Comparison of ENCODE assay signal across 15 cellular contexts in genomic region chr5:119393746-119394145, GRCh38. TPM values are rescaled to one million over a fixed set of nuclear protein-coding genes. Genes with fewer than 3 reads are reported as not detected.
DNase-seq lines count a peak whose midpoint lies in the region; FAIRE-seq and TF ChIP-seq lines count a peak whose summit lies in the region.
"Had no signal": no experiment of that assay in that cellular context is flagged by ENCODE, and none has a peak within 500 bp of the region (broad histone marks: within the 10 kb centered on the region; RNA-seq: fewer than 3 reads in every experiment).

No MANE protein-coding gene starts in this region.

- peaks cover 3% of the 10 kb centered on the region for H3K9me3 Mint-ChIP-seq in activated naive CD8-positive, alpha-beta T cell treated with anti-CD3 and anti-CD28 coated beads for 36 hours
- H3K9me3 Mint-ChIP-seq: CD14-positive monocyte had no signal

- H3K4me3 ChIP-seq in ACC112 (ENCODE audit: low read depth, low read length) (0 out of 2 replicates have a peak overlapping the region, but pooled peaks have one; percentile 13), MM.1S (ENCODE audit: low read length) (no peak overlapping the region)
- H3K4me3 ChIP-seq: ovary, tibial nerve had no signal

- H3K4me3 Mint-ChIP-seq in activated naive CD8-positive, alpha-beta T cell treated with anti-CD3 and anti-CD28 coated beads for 36 hours = peak overlapping the region; percentile 63
- H3K4me3 Mint-ChIP-seq: CD14-positive monocyte had no signal

- no peak for TF ChIP-seq POLR2A in H54 (IDR thresholded peaks at IDR 0.05; ENCODE audit: low read depth, low read length)

- peak overlapping the region; percentile 58 for H3K27ac ChIP-seq in ACC112 (ENCODE audit: low read depth, low read length)
- no peak overlapping the region for H3K27ac ChIP-seq in MM.1S (ENCODE audit: low read length)
- H3K27ac ChIP-seq: ovary, tibial nerve had no signal

- H3K79me2 ChIP-seq in ACC112 (ENCODE audit: control insufficient read depth, insufficient read depth, low read length, unreplicated experiment) (no peaks in the 10 kb centered on the region), MM.1S (ENCODE audit: low read length) (peaks cover 65% of the 10 kb centered on the region)

- no peaks in the 10 kb centered on the region for H3K27me3 ChIP-seq in ACC112 (ENCODE audit: insufficient read depth, low read length)
- H3K27me3 ChIP-seq in MM.1S (replicated peaks; ENCODE audit: insufficient read depth, low read length) = no peaks in the 10 kb centered on the region
- H3K27me3 ChIP-seq: ovary, tibial nerve had no signal

- H3K4me1 Mint-ChIP-seq in activated naive CD8-positive, alpha-beta T cell treated with anti-CD3 and anti-CD28 coated beads for 36 hours = peaks cover 82% of the 10 kb centered on the region

- H3K4me1 ChIP-seq in ACC112 (ENCODE audit: control insufficient read depth, insufficient read depth, low read length, unreplicated experiment) = peaks cover 44% of the 10 kb centered on the region
- peaks cover 19% of the 10 kb centered on the region for H3K4me1 ChIP-seq in MM.1S (ENCODE audit: low read length)

- FAIRE-seq in H54 (lab: Jason Lieb, UNC) = peak; percentile 58

- no peak overlapping the region for H3K9ac ChIP-seq in MM.1S (ENCODE audit: low read length)

- H3F3A ChIP-seq in MM.1S (ENCODE audit: insufficient read depth, low read length) = 0 out of 2 replicates have a peak, but pooled peaks cover 4% of the 10 kb centered on the region

- H3K27ac Mint-ChIP-seq in activated naive CD8-positive, alpha-beta T cell treated with anti-CD3 and anti-CD28 coated beads for 36 hours = peak overlapping the region; percentile 95

- DNase-seq in H54 (ENCODE audit: insufficient read length, low spot score) (no peak), iris pigment epithelial cell (ENCODE audit: low read depth) (peak; percentile 80), AG08396 (ENCODE audit: low spot score) (no peak), MM.1S (no peak), DMS153 treated with DMSO at 0.1 percent for 48 hours (lab: John Stamatoyannopoulos, UW; ENCODE audit: unreplicated experiment) (no peak), mesenteric fat pad (ENCODE audit: low spot score) (no peak)
- no peak for DNase-seq in activated naive CD8-positive, alpha-beta T cell treated with anti-CD3 and anti-CD28 coated beads for 36 hours
- DNase-seq: activated CD8-positive, alpha-beta memory T cell treated with anti-CD3 and anti-CD28 coated beads for 24 hours; caudate nucleus; left cardiac atrium; NCI-H510A treated with DMSO at 0.1 percent for 48 hours; ovary had no signal

- H3K4me2 ChIP-seq in MM.1S (ENCODE audit: low read depth, low read length) = no peak overlapping the region

- no peak for TF ChIP-seq CTCF in MM.1S (IDR thresholded peaks at IDR 0.05; ENCODE audit: low read length)

- H3K36me3 ChIP-seq in ACC112 (ENCODE audit: insufficient read depth, low read length) (0 out of 2 replicates have a peak, but pooled peaks cover 5% of the 10 kb centered on the region), MM.1S (replicated peaks; ENCODE audit: insufficient read depth, low read length) (peaks cover 14% of the 10 kb centered on the region)
- H3K36me3 ChIP-seq: ovary, tibial nerve had no signal

- H3K27me3 Mint-ChIP-seq in activated naive CD8-positive, alpha-beta T cell treated with anti-CD3 and anti-CD28 coated beads for 36 hours = no peaks in the 10 kb centered on the region

- H4K20me1 ChIP-seq in MM.1S (ENCODE audit: insufficient read depth, low read length) = no peaks in the 10 kb centered on the region; the same call in 1 of the 2 replicates

- no peak overlapping the region for H2AFZ ChIP-seq in ACC112 (ENCODE audit: low read length, unreplicated experiment)
- no peak overlapping the region for H2AFZ ChIP-seq in MM.1S (ENCODE audit: low read length)

- H3K9me2 ChIP-seq in MM.1S (replicated peaks; ENCODE audit: insufficient read depth, low read length) = no peaks in the 10 kb centered on the region

- no peaks in the 10 kb centered on the region for H3K9me3 ChIP-seq in MM.1S (replicated peaks; ENCODE audit: insufficient read depth, low read length)
- H3K9me3 ChIP-seq: ovary, tibial nerve had no signal

- H3K36me3 Mint-ChIP-seq in activated naive CD8-positive, alpha-beta T cell treated with anti-CD3 and anti-CD28 coated beads for 36 hours = peaks cover 84% of the 10 kb centered on the region

RNA-seq across cellular contexts. Expression of gene TNFAIP8, which starts 37.9 kb away (rescaled TPM):
- total RNA-seq in activated naive CD8-positive, alpha-beta T cell treated with anti-CD3 and anti-CD28 coated beads for 36 hours = 100 to 1,000 TPM; 176 to 178 TPM
- total RNA-seq in mesenteric fat pad = 29.6 TPM

RNA-seq across cellular contexts. Expression of gene HSD17B4, which starts 58.6 kb away (rescaled TPM):
- total RNA-seq in activated naive CD8-positive, alpha-beta T cell treated with anti-CD3 and anti-CD28 coated beads for 36 hours = 10 to 100 TPM; 68.3 to 74.2 TPM
- total RNA-seq in mesenteric fat pad = 339 TPM
